14 cellular contexts compared by ENCODE assay signal in genomic region chr19:34260771-34261173, GRCh38. TPM values are rescaled to one million over a fixed set of nuclear protein-coding genes. Genes with fewer than 3 reads are reported as not detected.
DNase-seq lines count a peak whose midpoint lies in the region; ATAC-seq, FAIRE-seq and TF ChIP-seq lines count a peak whose summit lies in the region.
"Had no signal": no experiment of that assay in that cellular context is flagged by ENCODE, and none has a peak within 500 bp of the region (broad histone marks: within the 10 kb centered on the region; RNA-seq: fewer than 3 reads in every experiment).

No MANE protein-coding gene starts in this region.

- no peak overlapping the region for H3K9ac ChIP-seq in K562 (ENCODE audit: insufficient read depth in 1 of 2, low read depth in 2 of 2, low read length in 2 of 2)

- in situ Hi-C loops in K562 (cut with MboI): no loop called here

- H3K9me1 ChIP-seq in K562 (ENCODE audit: control insufficient read depth, insufficient read depth, low read length): peaks cover 3% of the 10 kb centered on the region

- no peak for TF ChIP-seq CTCF in right atrium auricular region (IDR thresholded peaks at IDR 0.05)
- no peak for TF ChIP-seq CTCF in K562 (IDR thresholded peaks at IDR 0.05 in 2 of 3, conservative IDR thresholded peaks at IDR 0.05 in 1 of 3; ENCODE audit: insufficient read depth in 2 of 3, low read depth in 1 of 3, low read length in 3 of 3)
- TF ChIP-seq CTCF in RWPE1 (conservative IDR thresholded peaks at IDR 0.05; ENCODE audit: low read depth): no peak

- no peak for TF ChIP-seq RAD21 in K562 (CRISPR knock-in tag; conservative IDR thresholded peaks at IDR 0.05 in 1 of 2, IDR thresholded peaks at IDR 0.05 in 1 of 2)

- POLR2A ChIA-PET in K562 (lab: Yijun Ruan, JAX) (interaction anchor here (1.0 to 3.0 kb wide), 4 partner anchors 11 to 65 kb away, joined by 3 to 21 read pairs (median 5); no protein-coding TSS in a partner anchor), RWPE1 (lab: Yijun Ruan, JAX; ENCODE audit: low non-redundant PET) (no interaction called here)

- no peaks in the 10 kb centered on the region for H3K27me3 ChIP-seq in right atrium auricular region
- no peaks in the 10 kb centered on the region for H3K27me3 ChIP-seq in K562 (ENCODE audit: control insufficient read depth in 2 of 2, insufficient read depth in 2 of 2, low read length in 2 of 2)
- H3K27me3 ChIP-seq: ovary had no signal

- H2AFZ ChIP-seq in K562 (ENCODE audit: low read depth, low read length): no peak overlapping the region

- BruUV-seq in K562 (replicated peaks; lab: Mats Ljungman, UMichigan): no TSS peak

- no peaks in the 10 kb centered on the region for H3K36me3 ChIP-seq in right atrium auricular region
- peaks cover 4% of the 10 kb centered on the region; the same call in 1 of the 3 replicates for H3K36me3 ChIP-seq in K562 (ENCODE audit: control insufficient read depth, insufficient read depth, low read length)
- H3K36me3 ChIP-seq: ovary had no signal

- no peak for TF ChIP-seq POLR2A in K562 (conservative IDR thresholded peaks at IDR 0.05)

- peaks cover 20% of the 10 kb centered on the region for H4K20me1 ChIP-seq in K562 (replicated peaks; ENCODE audit: control insufficient read depth, insufficient read depth, low read length)

- no peak overlapping the region for H3K4me2 ChIP-seq in K562 (ENCODE audit: insufficient read depth, low read length)

- no peak for FAIRE-seq in K562 (lab: Jason Lieb, UNC)
- FAIRE-seq: A204.1 had no signal

- H3K27ac ChIP-seq in right atrium auricular region (no peak overlapping the region), K562 (ENCODE audit: extremely low read depth, low read depth, low read length) (no peak overlapping the region), RWPE1 (no peak overlapping the region)
- H3K27ac ChIP-seq: ovary had no signal

- CTCF ChIA-PET in K562 (lab: Yijun Ruan, JAX; ENCODE audit: low intra/inter-chr PET ratio): no interaction called here
- CTCF ChIA-PET in RWPE1 (lab: Yijun Ruan, JAX): no interaction called here

- ATAC-seq in Right ventricle myocardium superior (ENCODE audit: poor library complexity): peak; percentile 29
- ATAC-seq in K562: peak; percentile 70
- no peak for ATAC-seq in GM19452 (IDR thresholded peaks at IDR 0.05; ENCODE audit: unreplicated experiment)
- ATAC-seq: left lobe of liver; stimulated activated naive CD8-positive, alpha-beta T cell treated with anti-CD3 and anti-CD28 coated beads, Interleukin-15, Interleukin-2, amounts not matched to agents 100 U/mL and 50 U/mL, for 24 hours had no signal

- H3K4me1 ChIP-seq in right atrium auricular region (peaks cover 0 to 57% of the 10 kb centered on the region in 2 donors), K562 (replicated peaks in 1 of 2; ENCODE audit: control insufficient read depth in 2 of 2, insufficient read depth in 2 of 2, low read length in 2 of 2) (peaks cover 5 to 6% of the 10 kb centered on the region in 2 experiments; a peak in 3 of 5 replicates)

- no peaks in the 10 kb centered on the region for H3K9me3 ChIP-seq in right atrium auricular region
- H3K9me3 ChIP-seq in K562 (replicated peaks; ENCODE audit: control insufficient read depth, insufficient read depth, low read depth, low read length): no peaks in the 10 kb centered on the region
- H3K9me3 ChIP-seq: ovary had no signal

- DNase-seq in Right ventricle myocardium superior (no peak), right atrium auricular region (ENCODE audit: low spot score) (no peak), K562 (ENCODE audit: extremely low read depth in 1 of 4, low spot score in 3 of 4) (peak in 2 of 4 experiments; percentile 25 to 30), kidney glomerular epithelial cell (lab: John Stamatoyannopoulos, UW) (peak; percentile 14), NCI-H187 (lab: John Stamatoyannopoulos, UW) (no peak), cerebellar nuclear complex (lab: John Stamatoyannopoulos, UW) (no peak), RWPE1 (ENCODE audit: low spot score) (no peak)
- DNase-seq: central memory CD4-positive, alpha-beta T cell; NCI-H187 treated with DMSO at 0.1 percent for 48 hours; ovary; stimulated activated naive CD8-positive, alpha-beta T cell treated with anti-CD3 and anti-CD28 coated beads, Interleukin-15, Interleukin-2, amounts not matched to agents 100 U/mL and 50 U/mL, for 24 hours had no signal

- TF ChIP-seq EP300 in K562 (IDR thresholded peaks at IDR 0.05; ENCODE audit: low read length): no peak

- 18% methylated on average over 6 of the region's 6 CpGs for WGBS in K562 (ENCODE audit: insufficient coverage, low coverage, missing lambda C conversion rate)

- intact Hi-C loops in Right ventricle myocardium superior (cut with DNase I) (no loop called here), K562 (cut with micrococcal nuclease) (no loop called here)

- H3K4me3 ChIP-seq in right atrium auricular region (no peak overlapping the region), K562 (no peak overlapping the region)
- H3K4me3 ChIP-seq: ovary had no signal

- peaks cover 31% of the 10 kb centered on the region for H3K79me2 ChIP-seq in K562 (ENCODE audit: control insufficient read depth, insufficient read depth, low read length)

TF ChIP-seq in K562, 482 proteins besides CTCF, POLR2A, EP300 and RAD21 (continues in another document):
- no peak for TF ChIP-seq FOXM1 (IDR thresholded peaks at IDR 0.05; ENCODE audit: low read depth)
- no peak for TF ChIP-seq FOXM1 (CRISPR knock-in tag; IDR thresholded peaks at IDR 0.05; ENCODE audit: low read depth)
- TF ChIP-seq NFIX (CRISPR knock-in tag; IDR thresholded peaks at IDR 0.05; ENCODE audit: low read depth): no peak
- no peak for TF ChIP-seq TCF3 (CRISPR knock-in tag; IDR thresholded peaks at IDR 0.05)
- TF ChIP-seq ELF4 (CRISPR knock-in tag; IDR thresholded peaks at IDR 0.05): no peak
- TF ChIP-seq DPF2 (IDR thresholded peaks at IDR 0.05): no peak
- no peak for TF ChIP-seq KAT2B (IDR thresholded peaks at IDR 0.05; ENCODE audit: low read depth, low read length)
- no peak for TF ChIP-seq ZNF695 (CRISPR knock-in tag; IDR thresholded peaks at IDR 0.05)
- TF ChIP-seq MYNN (IDR thresholded peaks at IDR 0.05): no peak
- TF ChIP-seq MYNN (CRISPR knock-in tag; IDR thresholded peaks at IDR 0.05): no peak
- no peak for TF ChIP-seq TRIM24 (IDR thresholded peaks at IDR 0.05)

RNA-seq across cellular contexts. Expression of gene GARRE1, which starts 6.4 kb away (rescaled TPM):
- total RNA-seq in Right ventricle myocardium superior: 15.3 TPM
- total RNA-seq in right atrium auricular region: 10 to 100 TPM; 25.5 to 28.0 TPM
- 22.1 and 52.0 TPM in 2 replicates for total RNA-seq in K562 (2011; cell fraction: chromatin; rRNA removed; ENCODE audit: low replicate concordance)
- 15.7 and 16.2 TPM in 2 replicates for total RNA-seq in K562 (2011; cell fraction: nucleolus; rRNA removed)
- total RNA-seq in K562 (2011; cell fraction: nucleoplasm; rRNA removed): 17.7 and 19.2 TPM in 2 replicates
- 7.4 and 8.0 TPM in 2 replicates for total RNA-seq in K562 (2014; rRNA removed)
- 8.2 and 9.3 TPM in 2 replicates for total RNA-seq in K562 (2014; rRNA removed; fragmentation: Illumina TruSeq; extraction: Trizol)
- total RNA-seq in K562 (2015; rRNA removed; fragmentation: Illumina TruSeq; extraction: Trizol): 5.4 and 6.0 TPM in 2 replicates
- 11.2 and 12.8 TPM in 2 replicates for total RNA-seq in K562 (2021)
- polyA plus RNA-seq in K562 (2011; rRNA removed): 10.0 and 10.9 TPM in 2 replicates
- 12.0 and 12.4 TPM in 2 replicates for polyA plus RNA-seq in K562 (2011; cell fraction: cytosol; rRNA removed)
- 10.6 and 15.7 TPM in 2 replicates for polyA plus RNA-seq in K562 (2011; cell fraction: nucleus; rRNA removed)
- polyA plus RNA-seq in K562 (2012): 8.0 and 12.3 TPM in 2 replicates
- 7.5 and 8.4 TPM in 2 replicates for polyA plus RNA-seq in K562 (2014; fragmentation: Illumina TruSeq; extraction: Trizol)
- 1 to 10 TPM; 1.6 to 4.1 TPM for polyA plus RNA-seq in K562 (2014; fragmentation: Nextera tagmentation; extraction: Ambion mirVana)
- 7.5 and 7.7 TPM in 2 replicates for polyA plus RNA-seq in K562 (2014; rRNA removed)
- polyA minus RNA-seq in K562 (2011; rRNA and poly(A)+ RNA removed): 10.5 and 11.8 TPM in 2 replicates
- 7.3 and 8.7 TPM in 2 replicates for polyA minus RNA-seq in K562 (2011; cell fraction: cytosol; rRNA and poly(A)+ RNA removed)
- polyA minus RNA-seq in K562 (2011; cell fraction: nucleus; rRNA and poly(A)+ RNA removed): 8.9 and 11.8 TPM in 2 replicates
